In the genomic region with DNA sequence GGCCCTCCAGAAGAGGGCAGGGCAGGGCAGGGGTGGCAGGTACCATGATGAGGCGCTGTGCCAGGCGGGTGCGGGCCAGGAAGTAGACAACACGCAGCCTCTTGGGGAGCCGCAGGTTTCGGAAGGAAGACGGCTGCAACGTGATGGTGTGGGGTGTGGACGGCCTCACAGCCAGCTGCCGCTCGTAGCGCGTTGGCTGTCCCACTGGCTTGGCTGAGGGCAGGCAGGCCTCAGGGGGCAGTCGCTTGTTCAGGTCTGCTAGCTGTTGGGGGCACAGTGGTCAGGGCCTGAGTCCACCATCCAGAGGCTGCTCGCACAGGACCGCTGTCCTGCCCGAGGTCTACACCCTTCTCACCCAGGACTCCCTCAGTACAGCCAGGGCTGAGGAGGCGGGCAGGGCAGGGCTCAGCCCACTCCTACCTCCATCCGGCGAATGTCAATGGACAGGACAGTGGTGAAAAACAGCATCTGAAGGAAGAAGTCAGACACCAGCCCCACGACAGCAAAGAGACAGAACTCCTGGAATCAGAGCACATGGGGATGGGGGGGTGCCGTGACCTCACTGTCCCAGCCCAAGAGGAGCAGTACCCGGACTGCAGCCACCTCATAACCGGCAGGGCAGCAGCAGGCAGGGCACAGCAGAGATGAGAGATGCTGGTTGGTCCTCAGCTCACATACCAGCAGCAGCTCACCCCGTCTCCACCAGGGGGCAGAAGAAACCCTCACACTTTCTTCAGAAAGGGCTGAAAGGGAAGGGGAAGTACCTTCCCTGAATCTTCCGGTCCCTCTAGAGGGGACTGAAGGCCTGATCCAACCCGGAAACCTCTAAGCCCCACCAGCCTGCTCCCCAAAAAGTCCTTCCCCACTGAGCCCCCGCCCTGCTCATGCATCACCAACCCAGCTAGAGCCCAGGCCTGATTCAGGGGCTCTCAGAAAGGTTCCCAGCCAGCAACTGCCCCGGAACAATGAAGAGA, we compare ENCODE assay signal across 8 cellular contexts. TPM values are rescaled to one million over a fixed set of nuclear protein-coding genes. Genes with fewer than 3 reads are reported as not detected.
DNase-seq lines count a peak whose midpoint lies in the region; ATAC-seq and TF ChIP-seq lines count a peak whose summit lies in the region.

No MANE protein-coding gene starts in this region.

- H3K4me1 ChIP-seq in CD8-positive, alpha-beta T cell (ENCODE audit: insufficient read depth, low read length): peaks cover 14% of the 10 kb centered on the region
- no peaks in the 10 kb centered on the region for H3K4me1 ChIP-seq in HUES64 (ENCODE audit: insufficient read depth, low read length)
- peaks cover 0 to 26% (median 8%) of the 10 kb centered on the region in 4 donors for H3K4me1 ChIP-seq in Peyer's patch

- H3K27me3 ChIP-seq in CD8-positive, alpha-beta T cell (ENCODE audit: insufficient read depth, low read length): no peaks in the 10 kb centered on the region
- no peaks in the 10 kb centered on the region for H3K27me3 ChIP-seq in HUES64 (ENCODE audit: insufficient read depth, low read length)
- no peaks in the 10 kb centered on the region for H3K27me3 ChIP-seq in Peyer's patch

- H3K9ac ChIP-seq in HUES64 (ENCODE audit: low read depth, low read length): no peak overlapping the region

- POLR2A ChIA-PET in CD8-positive, alpha-beta T cell (lab: Charles Lee): interaction anchor here (0.5 to 3.0 kb wide), 5 partner anchors 11 to 55 kb away, joined by 3 to 11 read pairs (median 3); partner anchors contain the start of genes PTPN23 and SCAP

- CTCF ChIA-PET in CD8-positive, alpha-beta T cell (lab: Charles Lee): interaction anchor here (0.6 to 4.7 kb wide), 25 partner anchors 8 to 381 kb away, joined by 3 to 42 read pairs (median 5); partner anchors contain the start of genes ELP6, PTPN23, SCAP and SETD2

- peak; percentile 99 for ATAC-seq in CD8-positive, alpha-beta T cell
- ATAC-seq in GM19467 (IDR thresholded peaks at IDR 0.05; ENCODE audit: unreplicated experiment): peak; percentile 78
- peak; percentile 87 for ATAC-seq in stimulated activated naive CD8-positive, alpha-beta T cell treated with anti-CD3 and anti-CD28 coated beads, Interleukin-15, Interleukin-2, amounts not matched to agents 100 U/mL and 50 U/mL, for 24 hours

- H3K4me3 ChIP-seq in CD8-positive, alpha-beta T cell (ENCODE audit: low read depth, low read length): peak overlapping the region; percentile 32
- H3K4me3 ChIP-seq in HUES64 (ENCODE audit: low read length) (no peak overlapping the region), Peyer's patch (no peak overlapping the region), fibroblast of pulmonary artery (replicated peaks; ENCODE audit: low read depth, low read length) (no peak overlapping the region)

- peak overlapping the region; percentile 99 for H3K27ac Mint-ChIP-seq in CD8-positive, alpha-beta T cell
- peak overlapping the region; percentile 98 for H3K27ac Mint-ChIP-seq in activated T-helper 1 cell treated with anti-CD3 and anti-CD28 coated beads, Interleukin-12 subunit alpha, Interleukin-12 subunit beta, Interleukin-2, Interleukin-4 antibody, amounts not matched to agents 30 ng/mL and 10 ng/mL and 1 ng/mL, durations not matched to agents 14 hours and 24 hours and 36 hours
- peak overlapping the region; percentile 96 for H3K27ac Mint-ChIP-seq in nephron progenitor cell

- intact Hi-C loops in CD8-positive, alpha-beta T cell (cut with DNase I, micrococcal nuclease): loop anchor here (1.0 to 5.0 kb wide), 5 partner anchors 39 to 382 kb away; partner anchors contain the start of genes ELP6 (in 2 of the 2), PTPN23 (in 2 of the 2) and DHX30 (in 1 of the 2)
- intact Hi-C loops in activated T-helper 1 cell treated with anti-CD3 and anti-CD28 coated beads, Interleukin-12 subunit alpha, Interleukin-12 subunit beta, Interleukin-2, Interleukin-4 antibody, amounts not matched to agents 30 ng/mL and 10 ng/mL and 1 ng/mL, durations not matched to agents 14 hours and 24 hours and 36 hours (cut with micrococcal nuclease): loop anchor here (1.0 kb wide), 5 partner anchors 40 to 715 kb away; partner anchors contain the start of genes ELP6 and SCAP

- DNase-seq in CD8-positive, alpha-beta T cell: peak; percentile 79 to 92 (median 88)
- DNase-seq in Peyer's patch (peak; percentile 87 to 95 (median 89)), fibroblast of pulmonary artery (ENCODE audit: low read depth) (peak; percentile 91), nephron progenitor cell (peak; percentile 90)
- DNase-seq in activated T-helper 1 cell treated with anti-CD3 and anti-CD28 coated beads, Interleukin-12 subunit alpha, Interleukin-12 subunit beta, Interleukin-2, Interleukin-4 antibody, amounts not matched to agents 30 ng/mL and 10 ng/mL and 1 ng/mL, durations not matched to agents 14 hours and 24 hours and 36 hours (ENCODE audit: low spot score): peak; percentile 83
- DNase-seq in stimulated activated naive CD8-positive, alpha-beta T cell treated with anti-CD3 and anti-CD28 coated beads, Interleukin-15, Interleukin-2, amounts not matched to agents 100 U/mL and 50 U/mL, for 24 hours: peak; percentile 91

- peaks cover 15% of the 10 kb centered on the region for H3K4me1 Mint-ChIP-seq in CD8-positive, alpha-beta T cell (ENCODE audit: low read depth)
- H3K4me1 Mint-ChIP-seq in activated T-helper 1 cell treated with anti-CD3 and anti-CD28 coated beads, Interleukin-12 subunit alpha, Interleukin-12 subunit beta, Interleukin-2, Interleukin-4 antibody, amounts not matched to agents 30 ng/mL and 10 ng/mL and 1 ng/mL, durations not matched to agents 14 hours and 24 hours and 36 hours (ENCODE audit: low read depth): peaks cover 22% of the 10 kb centered on the region
- peaks cover 10% of the 10 kb centered on the region for H3K4me1 Mint-ChIP-seq in nephron progenitor cell

- TF ChIP-seq CTCF in CD8-positive, alpha-beta T cell (IDR thresholded peaks at IDR 0.05): peak; percentile 91
- TF ChIP-seq CTCF in Peyer's patch (IDR thresholded peaks at IDR 0.05) (peak; percentile 89 to 97 (median 94)), fibroblast of pulmonary artery (IDR thresholded peaks at IDR 0.05; ENCODE audit: low read length, missing control alignments) (peak; percentile 96), nephron progenitor cell (IDR thresholded peaks at IDR 0.05) (peak; percentile 92)

- H3K9me3 Mint-ChIP-seq in CD8-positive, alpha-beta T cell: no peaks in the 10 kb centered on the region
- H3K9me3 Mint-ChIP-seq in activated T-helper 1 cell treated with anti-CD3 and anti-CD28 coated beads, Interleukin-12 subunit alpha, Interleukin-12 subunit beta, Interleukin-2, Interleukin-4 antibody, amounts not matched to agents 30 ng/mL and 10 ng/mL and 1 ng/mL, durations not matched to agents 14 hours and 24 hours and 36 hours: no peaks in the 10 kb centered on the region
- H3K9me3 Mint-ChIP-seq in nephron progenitor cell: no peaks in the 10 kb centered on the region

- peak overlapping the region; percentile 53 for H3K27ac ChIP-seq in CD8-positive, alpha-beta T cell (ENCODE audit: low read depth, low read length)
- peak overlapping the region; percentile 66 for H3K27ac ChIP-seq in HUES64 (ENCODE audit: low read depth, low read length)
- H3K27ac ChIP-seq in Peyer's patch: peak overlapping the region; percentile 31 to 72 (median 68)

- H3K27me3 Mint-ChIP-seq in CD8-positive, alpha-beta T cell (ENCODE audit: low read depth): no peaks in the 10 kb centered on the region
- H3K27me3 Mint-ChIP-seq in activated T-helper 1 cell treated with anti-CD3 and anti-CD28 coated beads, Interleukin-12 subunit alpha, Interleukin-12 subunit beta, Interleukin-2, Interleukin-4 antibody, amounts not matched to agents 30 ng/mL and 10 ng/mL and 1 ng/mL, durations not matched to agents 14 hours and 24 hours and 36 hours (ENCODE audit: insufficient read depth): no peaks in the 10 kb centered on the region
- H3K27me3 Mint-ChIP-seq in nephron progenitor cell (ENCODE audit: low read depth, poor library complexity): no peaks in the 10 kb centered on the region

- H3K36me3 ChIP-seq in CD8-positive, alpha-beta T cell (ENCODE audit: insufficient read depth, low read length): peaks cover 21% of the 10 kb centered on the region
- H3K36me3 ChIP-seq in HUES64 (ENCODE audit: insufficient read depth, low read length): peaks cover 54% of the 10 kb centered on the region
- peaks cover 0 to 56% (median 0%) of the 10 kb centered on the region in 3 donors for H3K36me3 ChIP-seq in Peyer's patch

- no peaks in the 10 kb centered on the region for H3K9me3 ChIP-seq in CD8-positive, alpha-beta T cell (ENCODE audit: low read length)
- H3K9me3 ChIP-seq in HUES64 (ENCODE audit: insufficient read depth, low read depth, low read length) (no peaks in the 10 kb centered on the region), Peyer's patch (no peaks in the 10 kb centered on the region)

- peak overlapping the region; percentile 70 for H3K4me3 Mint-ChIP-seq in CD8-positive, alpha-beta T cell
- peak overlapping the region; percentile 43 for H3K4me3 Mint-ChIP-seq in activated T-helper 1 cell treated with anti-CD3 and anti-CD28 coated beads, Interleukin-12 subunit alpha, Interleukin-12 subunit beta, Interleukin-2, Interleukin-4 antibody, amounts not matched to agents 30 ng/mL and 10 ng/mL and 1 ng/mL, durations not matched to agents 14 hours and 24 hours and 36 hours
- no peak overlapping the region for H3K4me3 Mint-ChIP-seq in nephron progenitor cell

- H3K36me3 Mint-ChIP-seq in CD8-positive, alpha-beta T cell: peaks cover 53% of the 10 kb centered on the region
- peaks cover 23% of the 10 kb centered on the region for H3K36me3 Mint-ChIP-seq in activated T-helper 1 cell treated with anti-CD3 and anti-CD28 coated beads, Interleukin-12 subunit alpha, Interleukin-12 subunit beta, Interleukin-2, Interleukin-4 antibody, amounts not matched to agents 30 ng/mL and 10 ng/mL and 1 ng/mL, durations not matched to agents 14 hours and 24 hours and 36 hours (ENCODE audit: low read depth)
- H3K36me3 Mint-ChIP-seq in nephron progenitor cell (ENCODE audit: low read depth): peaks cover 25% of the 10 kb centered on the region

- TF ChIP-seq POLR2A in Peyer's patch (IDR thresholded peaks at IDR 0.05): peak in 1 of 2 donors; percentile 25

- 80% methylated on average over 28 of the region's 29 CpGs for WGBS in HUES64

RNA-seq across cellular contexts. Expression of gene PTPN23, which starts 40.0 kb away (rescaled TPM):
- 10 to 100 TPM; 39.2 to 48.3 TPM for total RNA-seq in CD8-positive, alpha-beta T cell
- polyA plus RNA-seq in HUES64 (2013, experiment 1 of 2): 22.5 TPM
- 26.0 TPM for polyA plus RNA-seq in HUES64 (2013, experiment 2 of 2)
- total RNA-seq in Peyer's patch: 100 to 1,000 TPM in 1 of 4 donors, 10 to 100 TPM in 3; 52.4 to 284 (median 80.8) TPM
- 33.7 and 35.1 TPM in 2 replicates for total RNA-seq in activated T-helper 1 cell treated with anti-CD3 and anti-CD28 coated beads, Interleukin-12 subunit alpha, Interleukin-12 subunit beta, Interleukin-2, Interleukin-4 antibody, amounts not matched to agents 30 ng/mL and 10 ng/mL and 1 ng/mL, durations not matched to agents 14 hours and 24 hours and 36 hours

RNA-seq across cellular contexts. Expression of gene SCAP, which starts 54.9 kb away (rescaled TPM):
- total RNA-seq in CD8-positive, alpha-beta T cell: 10 to 100 TPM; 72.8 to 76.6 TPM
- polyA plus RNA-seq in HUES64 (2013, experiment 1 of 2): 60.9 TPM
- 57.7 TPM for polyA plus RNA-seq in HUES64 (2013, experiment 2 of 2)
- total RNA-seq in Peyer's patch: 100 to 1,000 TPM; 111 to 257 (median 207) TPM
- 86.3 and 91.2 TPM in 2 replicates for total RNA-seq in activated T-helper 1 cell treated with anti-CD3 and anti-CD28 coated beads, Interleukin-12 subunit alpha, Interleukin-12 subunit beta, Interleukin-2, Interleukin-4 antibody, amounts not matched to agents 30 ng/mL and 10 ng/mL and 1 ng/mL, durations not matched to agents 14 hours and 24 hours and 36 hours
